Comparison of ENCODE assay signal across 9 cellular contexts in genomic region chr17:39165178-39165843, GRCh38. TPM values are rescaled to one million over a fixed set of nuclear protein-coding genes. Genes with fewer than 3 reads are reported as not detected.
DNase-seq lines count a peak whose midpoint lies in the region; ATAC-seq and TF ChIP-seq lines count a peak whose summit lies in the region.
"Had no signal": no experiment of that assay in that cellular context is flagged by ENCODE, and none has a peak within 500 bp of the region (broad histone marks: within the 10 kb centered on the region; RNA-seq: fewer than 3 reads in every experiment).

No MANE protein-coding gene starts in this region.

- H3K27me3 ChIP-seq in duodenal mucosa (ENCODE audit: control insufficient read depth in 1 of 2, insufficient read depth in 2 of 2, low read length in 2 of 2) (no peaks in the 10 kb centered on the region), mucosa of rectum (ENCODE audit: control insufficient read depth in 2 of 2, insufficient read depth in 2 of 2, low read length in 2 of 2) (no peaks in the 10 kb centered on the region), upper lobe of left lung (peaks cover 0 to 8% (median 2%) of the 10 kb centered on the region in 4 donors)

- no peaks in the 10 kb centered on the region for H3K36me3 Mint-ChIP-seq in activated T-cell treated with anti-CD3 and anti-CD28 coated beads, Interleukin-2, amount 50 U/mL, for 24 hours (ENCODE audit: low read depth)

- peak in 1 of 2 donors; percentile 17 for ATAC-seq in upper lobe of left lung (ENCODE audit: low FRiP score in 2 of 2)

- H3K27me3 Mint-ChIP-seq in activated T-cell treated with anti-CD3 and anti-CD28 coated beads, Interleukin-2, amount 50 U/mL, for 24 hours: peaks cover 37% of the 10 kb centered on the region

- TF ChIP-seq EP300 in upper lobe of left lung (IDR thresholded peaks at IDR 0.05): no peak

- peak overlapping the region; percentile 24 for H3K27ac Mint-ChIP-seq in activated T-cell treated with anti-CD3 and anti-CD28 coated beads, Interleukin-2, amount 50 U/mL, for 24 hours

- 5 to 6% methylated on average over 15 to 24 of the region's 51 CpGs for WGBS in upper lobe of left lung, 2 donors

- H3K36me3 ChIP-seq in duodenal mucosa (ENCODE audit: control insufficient read depth in 1 of 2, insufficient read depth in 2 of 2, low read length in 2 of 2) (no peaks in the 10 kb centered on the region), mucosa of rectum (ENCODE audit: control insufficient read depth in 2 of 2, insufficient read depth in 2 of 2, low read length in 2 of 2) (no peaks in the 10 kb centered on the region), upper lobe of left lung (no peaks in the 10 kb centered on the region)

- H3K4me1 ChIP-seq in duodenal mucosa (ENCODE audit: control insufficient read depth in 1 of 2, insufficient read depth in 2 of 2, low read length in 2 of 2) (peaks cover 18 to 21% of the 10 kb centered on the region in 2 donors), mucosa of rectum (ENCODE audit: control insufficient read depth in 2 of 2, insufficient read depth in 2 of 2, low read length in 2 of 2) (peaks cover 3% of the 10 kb centered on the region in 2 donors), upper lobe of left lung (peaks cover 15 to 26% (median 25%) of the 10 kb centered on the region in 4 donors)

- H3K4me3 ChIP-seq in duodenal mucosa (ENCODE audit: low read depth in 1 of 2, low read length in 2 of 2) (peak overlapping the region; percentile 79 to 81), mucosa of rectum (ENCODE audit: low read length in 2 of 2) (peak overlapping the region; percentile 68 to 76), upper lobe of left lung (peak overlapping the region; percentile 18 to 54 (median 44))

- TF ChIP-seq POLR2A in upper lobe of left lung (IDR thresholded peaks at IDR 0.05): no peak

- H3K9me3 ChIP-seq in duodenal mucosa (ENCODE audit: control insufficient read depth in 1 of 2, low read length in 2 of 2) (no peaks in the 10 kb centered on the region), mucosa of rectum (ENCODE audit: control insufficient read depth in 2 of 2, low read length in 2 of 2) (no peaks in the 10 kb centered on the region), upper lobe of left lung (no peaks in the 10 kb centered on the region)

- H3K4me1 Mint-ChIP-seq in activated T-cell treated with anti-CD3 and anti-CD28 coated beads, Interleukin-2, amount 50 U/mL, for 24 hours (ENCODE audit: low read depth): peaks cover 19% of the 10 kb centered on the region

- no peak for DNase-seq in activated T-cell treated with anti-CD3 and anti-CD28 coated beads, Interleukin-2, amount 50 U/mL, for 24 hours
- DNase-seq in activated T-cell treated with anti-CD3 and anti-CD28 coated beads, Interleukin-2, amount 50 U/mL, for 1 hour: no peak
- peak in 1 of 2 donors; percentile 80 for DNase-seq in upper lobe of left lung
- no peak for DNase-seq in GOT3 (lab: John Stamatoyannopoulos, UW)
- DNase-seq in GM19238 (ENCODE audit: insufficient read length, low spot score): no peak
- no peak for DNase-seq in HT-29 (ENCODE audit: low spot score)

- peaks cover 6% of the 10 kb centered on the region for H3K9me3 Mint-ChIP-seq in activated T-cell treated with anti-CD3 and anti-CD28 coated beads, Interleukin-2, amount 50 U/mL, for 24 hours

- TF ChIP-seq CTCF in upper lobe of left lung (IDR thresholded peaks at IDR 0.05): no peak

- H3K9ac ChIP-seq in duodenal mucosa (ENCODE audit: low read depth in 1 of 2, low read length in 2 of 2) (peak overlapping the region; percentile 49 to 60), mucosa of rectum (ENCODE audit: low read depth in 1 of 2, low read length in 2 of 2) (peak overlapping the region; percentile 21 to 24)

- H3K4me3 Mint-ChIP-seq in activated T-cell treated with anti-CD3 and anti-CD28 coated beads, Interleukin-2, amount 50 U/mL, for 24 hours: peak overlapping the region; percentile 85

- H3K27ac ChIP-seq in duodenal mucosa (ENCODE audit: low read depth, low read length) (no peak overlapping the region), mucosa of rectum (ENCODE audit: low read depth in 2 of 2, low read length in 2 of 2) (no peak overlapping the region), upper lobe of left lung (peak overlapping the region in 2 of 4 donors; percentile 11 to 32)

RNA-seq across cellular contexts. Expression of gene ARL5C, which starts 0.7 kb away (rescaled TPM):
- total RNA-seq in upper lobe of left lung: under 1 TPM in 1 of 6 donors, not detected in 5; 0.39 TPM
- total RNA-seq in HT-29 (2014; rRNA removed; shearing (Covaris generic)): not detected in 2 replicates
- total RNA-seq: T-helper 1 cell treated with Interleukin-12 subunit alpha and Interleukin-12 subunit beta and Interleukin-4 antibody, amounts not matched to agents 30 ng/mL and 1 ng/mL, for 36 hours had no signal

RNA-seq across cellular contexts. Expression of gene PLXDC1, which starts 13.9 kb away (rescaled TPM):
- total RNA-seq in upper lobe of left lung: 10 to 100 TPM in 3 of 6 donors, 1 to 10 TPM in 3; 3.8 to 47.1 (median 10.5) TPM
- total RNA-seq in HT-29 (2014; rRNA removed; shearing (Covaris generic)): not detected in 2 replicates

RNA-seq across cellular contexts. Expression of gene CACNB1, which starts 32.2 kb away (rescaled TPM):
- total RNA-seq in upper lobe of left lung: 100 to 1,000 TPM in 1 of 6 donors, 10 to 100 TPM in 5; 28.8 to 149 (median 34.0) TPM
- 3.5 and 6.5 TPM in 2 replicates for total RNA-seq in HT-29 (2014; rRNA removed; shearing (Covaris generic))

RNA-seq across cellular contexts. Expression of gene RPL19, which starts 34.8 kb away (rescaled TPM):
- total RNA-seq in upper lobe of left lung: 1,000 to 10,000 TPM; 1,356 to 1,902 (median 1,599) TPM
- 2,436 and 2,711 TPM in 2 replicates for total RNA-seq in HT-29 (2014; rRNA removed; shearing (Covaris generic))
